8 cellular contexts compared by ENCODE assay signal in genomic region chr10:28533571-28534304, GRCh38. TPM values are rescaled to one million over a fixed set of nuclear protein-coding genes. Genes with fewer than 3 reads are reported as not detected.
DNase-seq lines count a peak whose midpoint lies in the region; ATAC-seq and TF ChIP-seq lines count a peak whose summit lies in the region.

No MANE protein-coding gene starts in this region.

- H3K27ac ChIP-seq in C4-2B = peak overlapping the region; percentile 99
- peak overlapping the region; percentile 85 for H3K27ac ChIP-seq in Karpas-422 (ENCODE audit: low read length)
- H3K27ac ChIP-seq in layer of hippocampus (ENCODE audit: low read depth, low read length) = peak overlapping the region; percentile 100

- H3K4me2 ChIP-seq in Karpas-422 (ENCODE audit: low read depth, low read length, poor library complexity, severe bottlenecking) = peak overlapping the region; percentile 87

- ATAC-seq in GM21447 (IDR thresholded peaks at IDR 0.05; ENCODE audit: unreplicated experiment) (peak; percentile 17), GM18519 (IDR thresholded peaks at IDR 0.05; ENCODE audit: low FRiP score, unreplicated experiment) (no peak)
- peak; percentile 16 for ATAC-seq in activated CD4-positive, alpha-beta T cell treated with anti-CD3 and anti-CD28 coated beads for 36 hours

- H3K9ac ChIP-seq in Karpas-422 (ENCODE audit: low read length) = peak overlapping the region; percentile 98

- peak overlapping the region; percentile 94 for H3K27ac Mint-ChIP-seq in activated CD4-positive, alpha-beta T cell treated with anti-CD3 and anti-CD28 coated beads for 36 hours
- peak overlapping the region; percentile 96 for H3K27ac Mint-ChIP-seq in chondrocyte (ENCODE audit: unreplicated experiment)

- intact Hi-C loops in activated CD4-positive, alpha-beta T cell treated with anti-CD3 and anti-CD28 coated beads for 36 hours (cut with DNase I, micrococcal nuclease) = loop anchor here (1.0 to 10.0 kb wide), 11 partner anchors 39 to 1901 kb away; partner anchors contain the start of genes ACBD5 (in 1 of the 2), BAMBI (in 1 of the 2), MAP3K8 (in 1 of the 2) and MASTL (in 1 of the 2)

- peak overlapping the region; percentile 97 for H3K4me3 ChIP-seq in Karpas-422 (ENCODE audit: low read length)

- peak overlapping the region; percentile 95 for H3K4me3 Mint-ChIP-seq in activated CD4-positive, alpha-beta T cell treated with anti-CD3 and anti-CD28 coated beads for 36 hours
- peak overlapping the region; percentile 98 for H3K4me3 Mint-ChIP-seq in chondrocyte (ENCODE audit: unreplicated experiment)

- H3K36me3 Mint-ChIP-seq in activated CD4-positive, alpha-beta T cell treated with anti-CD3 and anti-CD28 coated beads for 36 hours (ENCODE audit: low read depth) = peaks cover 63% of the 10 kb centered on the region
- peaks cover 29% of the 10 kb centered on the region for H3K36me3 Mint-ChIP-seq in chondrocyte (ENCODE audit: low read depth)

- no peaks in the 10 kb centered on the region for H3K9me3 ChIP-seq in Karpas-422 (ENCODE audit: low read length)

- POLR2A ChIA-PET in activated CD4-positive, alpha-beta T cell treated with anti-CD3 and anti-CD28 coated beads for 36 hours (lab: Charles Lee) = interaction anchor here (1.3 to 4.0 kb wide), 2 partner anchors 11 to 230 kb away, joined by 3 to 21 read pairs; partner anchors contain the start of gene MPP7

- no peaks in the 10 kb centered on the region for H3K27me3 Mint-ChIP-seq in activated CD4-positive, alpha-beta T cell treated with anti-CD3 and anti-CD28 coated beads for 36 hours
- H3K27me3 Mint-ChIP-seq in chondrocyte (ENCODE audit: low read depth) = no peaks in the 10 kb centered on the region

- H3K4me1 Mint-ChIP-seq in activated CD4-positive, alpha-beta T cell treated with anti-CD3 and anti-CD28 coated beads for 36 hours = peaks cover 58% of the 10 kb centered on the region
- H3K4me1 Mint-ChIP-seq in chondrocyte (ENCODE audit: low read depth) = peaks cover 53% of the 10 kb centered on the region

- H3K4me1 ChIP-seq in Karpas-422 (ENCODE audit: low read length) = peaks cover 42% of the 10 kb centered on the region

- no peak overlapping the region for H2AFZ ChIP-seq in Karpas-422 (ENCODE audit: low read length)

- DNase-seq in Karpas-422 (peak; percentile 80), chondrocyte (ENCODE audit: low spot score) (no peak)
- DNase-seq in activated CD4-positive, alpha-beta T cell treated with anti-CD3 and anti-CD28 coated beads for 36 hours = peak; percentile 83
- peak; percentile 29 to 48 for DNase-seq in stimulated activated CD4-positive, alpha-beta T cell treated with anti-CD3 and anti-CD28 coated beads, Interleukin-1b, Interleukin-23, amount 100 ng/mL, for 1 hour (ENCODE audit: low read depth in 2 of 2)

- H3K79me2 ChIP-seq in Karpas-422 (ENCODE audit: low read length) = peaks cover 72% of the 10 kb centered on the region

- CTCF ChIA-PET in activated CD4-positive, alpha-beta T cell treated with anti-CD3 and anti-CD28 coated beads for 36 hours (lab: Charles Lee) = interaction anchor here (0.6 to 0.8 kb wide), 3 partner anchors 17 to 235 kb away, joined by 3 read pairs; no protein-coding TSS in a partner anchor

- H3K9me2 ChIP-seq in Karpas-422 (replicated peaks; ENCODE audit: insufficient read depth, low read length) = no peaks in the 10 kb centered on the region

- H4K20me1 ChIP-seq in Karpas-422 (ENCODE audit: insufficient read depth, low read depth, low read length) = peaks cover 16% of the 10 kb centered on the region

- no peaks in the 10 kb centered on the region for H3K9me3 Mint-ChIP-seq in activated CD4-positive, alpha-beta T cell treated with anti-CD3 and anti-CD28 coated beads for 36 hours (ENCODE audit: low read depth)
- no peaks in the 10 kb centered on the region for H3K9me3 Mint-ChIP-seq in chondrocyte (ENCODE audit: low read depth)

- TF ChIP-seq CTCF in C4-2B (conservative IDR thresholded peaks at IDR 0.05) (no peak), chondrocyte (IDR thresholded peaks at IDR 0.05) (no peak)

- H3K27me3 ChIP-seq in Karpas-422 (ENCODE audit: low read length) (no peaks in the 10 kb centered on the region), layer of hippocampus (ENCODE audit: control insufficient read depth, insufficient read depth, low read length) (no peaks in the 10 kb centered on the region)

- H3K36me3 ChIP-seq in Karpas-422 (ENCODE audit: insufficient read depth, low read length) = peaks cover 59% of the 10 kb centered on the region

RNA-seq across cellular contexts. Expression of gene WAC, which starts 0.8 kb away (rescaled TPM):
- total RNA-seq in Karpas-422 (2014; rRNA removed; shearing (Covaris generic); ENCODE audit: low replicate concordance) = 102 and 156 TPM in 2 replicates
- 100 to 1,000 TPM; 103 to 136 TPM for total RNA-seq in activated CD4-positive, alpha-beta T cell treated with anti-CD3 and anti-CD28 coated beads for 36 hours
- total RNA-seq in chondrocyte = 91.1 to 97.7 TPM (median 93.2 TPM) in 3 replicates
